37 cellular contexts compared by ENCODE assay signal in the genomic region with DNA sequence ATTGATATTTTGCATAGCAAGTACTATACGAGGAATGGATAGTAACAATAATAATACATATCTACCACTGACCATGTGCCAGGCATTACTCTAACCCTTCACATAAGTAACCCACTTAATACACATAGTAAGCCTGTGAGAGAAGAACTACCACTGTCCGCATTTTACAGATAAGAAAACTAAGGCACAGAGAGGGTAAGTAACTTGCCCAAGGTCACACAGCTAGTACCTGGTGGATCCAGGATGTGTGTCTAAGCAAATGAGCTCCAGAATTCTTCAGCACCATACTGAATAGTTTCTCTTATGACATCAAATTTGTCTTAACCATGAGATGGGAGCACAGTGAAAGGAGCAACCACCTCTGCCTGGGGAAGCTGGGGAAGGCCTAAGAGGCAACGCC. TPM values are rescaled to one million over a fixed set of nuclear protein-coding genes. Genes with fewer than 3 reads are reported as not detected.
"Had no signal": no experiment of that assay in that cellular context is flagged by ENCODE, and none has a peak within 500 bp of the region (broad histone marks: within the 10 kb centered on the region; RNA-seq: fewer than 3 reads in every experiment).

No MANE protein-coding gene starts in this region.

- H3K27ac Mint-ChIP-seq: activated B cell treated with CpG ODN at 0.5 μM for 24 hours; activated CD4-positive, alpha-beta memory T cell treated with anti-CD3 and anti-CD28 coated beads for 36 hours; activated CD4-positive, alpha-beta T cell treated with anti-CD3 and anti-CD28 coated beads, Interleukin-2, amount 10 ng/mL, durations not matched to agents 24 days and 14 days; activated CD8-positive, alpha-beta T cell treated with anti-CD3 and anti-CD28 coated beads for 36 hours; activated naive CD4-positive, alpha-beta T cell treated with anti-CD3 and anti-CD28 coated beads for 36 hours; activated naive CD4-positive, alpha-beta T cell treated with anti-CD3 and anti-CD28 coated beads, Interleukin-2, amount 50 U/mL, for 72 hours; activated naive CD8-positive, alpha-beta T cell treated with anti-CD3 and anti-CD28 coated beads for 36 hours; activated T-cell treated with anti-CD3 and anti-CD28 coated beads, Interleukin-2, amount 50 U/mL, for 72 hours; activated T-helper 1 cell treated with anti-CD3 and anti-CD28 coated beads, Interleukin-12 subunit alpha, Interleukin-12 subunit beta, Interleukin-2, Interleukin-4 antibody, amounts not matched to agents 30 ng/mL and 10 ng/mL and 1 ng/mL, durations not matched to agents 14 hours and 24 hours and 36 hours; activated T-helper 17 cell treated with anti-CD3 and anti-CD28 coated beads, Interleukin-2, amount 50 U/mL, for 72 hours; T-helper 2 cell treated with Interferon-gamma antibody and Interleukin-4, amounts not matched to agents 5 μg/mL and 100 μg/mL, for 36 hours had no signal

- H3K36me3 ChIP-seq: adrenal gland, brain microvascular endothelial cell, breast epithelium had no signal

- H3K36me3 Mint-ChIP-seq: activated CD4-positive, alpha-beta memory T cell treated with anti-CD3 and anti-CD28 coated beads for 36 hours; activated naive CD4-positive, alpha-beta T cell treated with anti-CD3 and anti-CD28 coated beads, Interleukin-2, amount 50 U/mL, for 72 hours; activated naive CD8-positive, alpha-beta T cell treated with anti-CD3 and anti-CD28 coated beads for 36 hours had no signal

- H3K4me1 Mint-ChIP-seq: activated B cell treated with CpG ODN at 0.5 μM for 24 hours; activated CD4-positive, alpha-beta T cell treated with anti-CD3 and anti-CD28 coated beads, Interleukin-2, amount 10 ng/mL, durations not matched to agents 24 days and 14 days; activated naive CD8-positive, alpha-beta T cell treated with anti-CD3 and anti-CD28 coated beads for 36 hours; activated T-helper 17 cell treated with anti-CD3 and anti-CD28 coated beads, Interleukin-2, amount 50 U/mL, for 72 hours had no signal

- H3K27ac ChIP-seq: adrenal gland, body of pancreas, brain microvascular endothelial cell, breast epithelium, VCaP had no signal

- H3K4me3 ChIP-seq: adrenal gland, body of pancreas, breast epithelium had no signal

- H3K4me3 Mint-ChIP-seq: activated B cell treated with CpG ODN at 0.5 μM for 24 hours; activated CD4-positive, alpha-beta memory T cell treated with anti-CD3 and anti-CD28 coated beads for 36 hours; activated CD4-positive, alpha-beta T cell treated with anti-CD3 and anti-CD28 coated beads, Interleukin-2, amount 10 ng/mL, durations not matched to agents 24 days and 14 days; activated CD8-positive, alpha-beta T cell treated with anti-CD3 and anti-CD28 coated beads for 36 hours; activated naive CD4-positive, alpha-beta T cell treated with anti-CD3 and anti-CD28 coated beads for 36 hours; activated naive CD8-positive, alpha-beta T cell treated with anti-CD3 and anti-CD28 coated beads for 36 hours; activated T-cell treated with anti-CD3 and anti-CD28 coated beads, Interleukin-2, amount 50 U/mL, for 4 hours; activated T-cell treated with anti-CD3 and anti-CD28 coated beads, Interleukin-2, amount 50 U/mL, for 72 hours; activated T-helper 1 cell treated with anti-CD3 and anti-CD28 coated beads, Interleukin-12 subunit alpha, Interleukin-12 subunit beta, Interleukin-2, Interleukin-4 antibody, amounts not matched to agents 30 ng/mL and 10 ng/mL and 1 ng/mL, durations not matched to agents 14 hours and 24 hours and 36 hours; activated T-helper 17 cell treated with anti-CD3 and anti-CD28 coated beads, Interleukin-2, amount 50 U/mL, for 72 hours; T-helper 2 cell treated with Interferon-gamma antibody and Interleukin-4, amounts not matched to agents 5 μg/mL and 100 μg/mL, for 36 hours had no signal

- H3K4me1 ChIP-seq: adrenal gland, body of pancreas, breast epithelium had no signal

- H3K27me3 ChIP-seq: adrenal gland, body of pancreas, brain microvascular endothelial cell had no signal

- H3K9me3 ChIP-seq: adrenal gland, body of pancreas, breast epithelium had no signal

- FAIRE-seq: astrocyte, TTC549 had no signal

- DNase-seq: activated B cell treated with CpG ODN at 0.5 μM for 24 hours; activated CD4-positive, alpha-beta memory T cell treated with anti-CD3 and anti-CD28 coated beads for 36 hours; activated CD4-positive, alpha-beta T cell treated with anti-CD3 and anti-CD28 coated beads for 4 hours; activated CD4-positive, alpha-beta T cell treated with anti-CD3 and anti-CD28 coated beads, Interleukin-2, amount 10 ng/mL, durations not matched to agents 24 days and 14 days; activated CD4-positive, alpha-beta T cell treated with anti-CD3 and anti-CD28 coated beads, Interleukin-2, amount 50 U/mL, for 1 hour; activated CD4-positive, alpha-beta T cell treated with anti-CD3 and anti-CD28 coated beads, Interleukin-2, amount 50 U/mL, for 4 hours; activated CD4-positive, CD25-positive, alpha-beta regulatory T cell treated with anti-CD3 and anti-CD28 coated beads, Interleukin-2, amount 50 U/mL, for 72 hours; activated CD8-positive, alpha-beta memory T cell treated with anti-CD3 and anti-CD28 coated beads, Interleukin-2, amount 50 U/mL, for 4 hours; activated CD8-positive, alpha-beta T cell treated with anti-CD3 and anti-CD28 coated beads for 36 hours; activated effector memory CD4-positive, alpha-beta T cell treated with anti-CD3 and anti-CD28 coated beads, Interleukin-2, amount 50 U/mL, for 16 hours; activated gamma-delta T cell treated with Interleukin-2 at 50 U/mL for 16 hours; activated naive CD4-positive, alpha-beta T cell; activated naive CD4-positive, alpha-beta T cell treated with anti-CD3 and anti-CD28 coated beads for 36 hours; activated naive CD4-positive, alpha-beta T cell treated with anti-CD3 and anti-CD28 coated beads, Interleukin-2, amount 50 U/mL, for 16 hours; activated naive CD8-positive, alpha-beta T cell treated with anti-CD3 and anti-CD28 coated beads for 36 hours; activated T-cell treated with anti-CD3 and anti-CD28 coated beads for 4 hours; activated T-cell treated with anti-CD3 and anti-CD28 coated beads, Interleukin-2, amount 50 U/mL, for 1 hour; activated T-cell treated with anti-CD3 and anti-CD28 coated beads, Interleukin-2, amount 50 U/mL, for 4 hours; activated T-cell treated with anti-CD3 and anti-CD28 coated beads, Interleukin-2, amount 50 U/mL, for 72 hours; adrenal gland; amniotic stem cell; aorta; body of pancreas; brain microvascular endothelial cell; central memory CD4-positive, alpha-beta T cell; T-helper 2 cell; T-helper 9 cell had no signal

- ATAC-seq: activated CD8-positive, alpha-beta T cell treated with anti-CD3 and anti-CD28 coated beads for 36 hours; activated naive CD4-positive, alpha-beta T cell treated with anti-CD3 and anti-CD28 coated beads, Interleukin-2, amount 50 U/mL, for 72 hours; activated T-cell treated with anti-CD3 and anti-CD28 coated beads, Interleukin-2, amount 50 U/mL, for 72 hours; activated T-helper 17 cell treated with anti-CD3 and anti-CD28 coated beads, Interleukin-2, amount 50 U/mL, for 72 hours; body of pancreas had no signal

RNA-seq across cellular contexts. Expression of gene CRTAC1, which starts 10.2 kb away (rescaled TPM):
- total RNA-seq: activated B cell treated with CpG ODN at 0.5 μM for 24 hours; activated CD4-positive, alpha-beta memory T cell treated with anti-CD3 and anti-CD28 coated beads for 36 hours; activated CD4-positive, alpha-beta T cell treated with anti-CD3 and anti-CD28 coated beads, Interleukin-2, amount 10 ng/mL, durations not matched to agents 24 days and 14 days; activated CD8-positive, alpha-beta memory T cell treated with anti-CD3 and anti-CD28 coated beads for 36 hours; activated CD8-positive, alpha-beta T cell treated with anti-CD3 and anti-CD28 coated beads for 36 hours; activated naive CD4-positive, alpha-beta T cell treated with anti-CD3 and anti-CD28 coated beads for 36 hours; activated naive CD4-positive, alpha-beta T cell treated with anti-CD3 and anti-CD28 coated beads, Interleukin-2, amount 50 U/mL, for 72 hours; activated naive CD8-positive, alpha-beta T cell treated with anti-CD3 and anti-CD28 coated beads for 36 hours; activated T-cell treated with anti-CD3 and anti-CD28 coated beads, Interleukin-2, amount 50 U/mL, for 4 hours; activated T-cell treated with anti-CD3 and anti-CD28 coated beads, Interleukin-2, amount 50 U/mL, for 72 hours; activated T-helper 1 cell treated with anti-CD3 and anti-CD28 coated beads, Interleukin-12 subunit alpha, Interleukin-12 subunit beta, Interleukin-2, Interleukin-4 antibody, amounts not matched to agents 30 ng/mL and 10 ng/mL and 1 ng/mL, durations not matched to agents 14 hours and 24 hours and 36 hours; activated T-helper 17 cell treated with anti-CD3 and anti-CD28 coated beads, Interleukin-2, amount 50 U/mL, for 72 hours; T-helper 1 cell treated with Interleukin-12 subunit alpha and Interleukin-12 subunit beta and Interleukin-4 antibody, amounts not matched to agents 30 ng/mL and 1 ng/mL, for 36 hours had no signal
